ENCODE assay signal across 24 cellular contexts in genomic region chr5:72285425-72285821, GRCh38.
"Had no signal": no experiment of that assay in that cellular context is flagged by ENCODE, and none has a peak within 500 bp of the region (broad histone marks: within the 10 kb centered on the region; RNA-seq: fewer than 3 reads in every experiment).

No MANE protein-coding gene starts in this region.

- H3K4me3 Mint-ChIP-seq: activated CD4-positive, alpha-beta memory T cell treated with anti-CD3 and anti-CD28 coated beads for 36 hours; neural crest cell; T-helper 2 cell treated with Interferon-gamma antibody and Interleukin-4, amounts not matched to agents 5 μg/mL and 100 μg/mL, for 36 hours; WTC11 had no signal

- H3K4me3 ChIP-seq: esophagus muscularis mucosa, gastroesophageal sphincter, heart left ventricle, left lung, tibial nerve had no signal

- H3K36me3 ChIP-seq: brain microvascular endothelial cell had no signal

- H3K9me3 ChIP-seq: esophagus muscularis mucosa, gastroesophageal sphincter, heart left ventricle, left lung, tibial nerve had no signal

- H3K27ac Mint-ChIP-seq: activated CD4-positive, alpha-beta memory T cell treated with anti-CD3 and anti-CD28 coated beads for 36 hours; activated T-helper 2 cell treated with anti-CD3 and anti-CD28 coated beads, Interferon-gamma antibody, Interleukin-2, Interleukin-4, amounts not matched to agents 10 μg/mL and 5 μg/mL and 100 μg/mL, durations not matched to agents 14 hours and 24 hours and 36 hours; progenitor cell of endocrine pancreas; T-helper 2 cell treated with Interferon-gamma antibody and Interleukin-4, amounts not matched to agents 5 μg/mL and 100 μg/mL, for 36 hours; WTC11 had no signal

- H3K9me3 Mint-ChIP-seq: activated CD4-positive, alpha-beta memory T cell treated with anti-CD3 and anti-CD28 coated beads for 36 hours; activated T-helper 2 cell treated with anti-CD3 and anti-CD28 coated beads, Interferon-gamma antibody, Interleukin-2, Interleukin-4, amounts not matched to agents 10 μg/mL and 5 μg/mL and 100 μg/mL, durations not matched to agents 14 hours and 24 hours and 36 hours; neural crest cell; T-helper 2 cell treated with Interferon-gamma antibody and Interleukin-4, amounts not matched to agents 5 μg/mL and 100 μg/mL, for 36 hours; WTC11 had no signal

- ATAC-seq: gastroesophageal sphincter; heart left ventricle; left lung; stimulated activated naive CD8-positive, alpha-beta T cell treated with anti-CD3 and anti-CD28 coated beads, Interleukin-15, Interleukin-2, amounts not matched to agents 100 U/mL and 50 U/mL, for 24 hours; WTC11 had no signal

- H3K4me1 Mint-ChIP-seq: neural crest cell, WTC11 had no signal

- H3K27me3 ChIP-seq: brain microvascular endothelial cell, esophagus muscularis mucosa, gastroesophageal sphincter, heart left ventricle, left lung, tibial nerve had no signal

- H3K27ac ChIP-seq: brain microvascular endothelial cell, esophagus muscularis mucosa, gastroesophageal sphincter, left lung, tibial nerve had no signal

- H3K27me3 Mint-ChIP-seq: activated CD4-positive, alpha-beta memory T cell treated with anti-CD3 and anti-CD28 coated beads for 36 hours; progenitor cell of endocrine pancreas had no signal

- DNase-seq: activated CD4-positive, alpha-beta memory T cell treated with anti-CD3 and anti-CD28 coated beads for 36 hours; activated CD4-positive, alpha-beta T cell treated with anti-CD3 and anti-CD28 coated beads for 4 hours; activated naive CD4-positive, alpha-beta T cell treated with Interleukin-2 at 50 U/mL for 16 hours; activated T-cell treated with anti-CD3 and anti-CD28 coated beads for 4 hours; brain microvascular endothelial cell; cerebellar nuclear complex; cortex of kidney; effector CD8-positive, alpha-beta T cell; heart left ventricle; kidney; left lung; stimulated activated CD4-positive, alpha-beta T cell treated with anti-CD3 and anti-CD28 coated beads, Interleukin-12 subunit alpha, Interleukin-12 subunit beta, amount 100 ng/mL, for 4 hours; stimulated activated CD4-positive, alpha-beta T cell treated with anti-CD3 and anti-CD28 coated beads, Interleukin-1b, Interleukin-23, amount 100 ng/mL, for 48 hours; stimulated activated CD8-positive, alpha-beta memory T cell treated with anti-CD3 and anti-CD28 coated beads, Interleukin-4, amount 100 ng/mL, for 48 hours; stimulated activated naive CD8-positive, alpha-beta T cell treated with anti-CD3 and anti-CD28 coated beads, Interleukin-15, Interleukin-2, amounts not matched to agents 100 U/mL and 50 U/mL, for 24 hours; substantia nigra had no signal
